28 cellular contexts compared by ENCODE assay signal in genomic region chr7:131338990-131339389, GRCh38.
"Had no signal": no experiment of that assay in that cellular context is flagged by ENCODE, and none has a peak within 500 bp of the region (broad histone marks: within the 10 kb centered on the region; RNA-seq: fewer than 3 reads in every experiment).

No MANE protein-coding gene starts in this region.

- H3K4me3 ChIP-seq: body of pancreas, esophagus muscularis mucosa, gastroesophageal sphincter had no signal

- H3K27ac Mint-ChIP-seq: activated B cell treated with CpG ODN at 0.5 μM for 24 hours; activated CD8-positive, alpha-beta T cell treated with anti-CD3 and anti-CD28 coated beads for 36 hours; activated naive CD8-positive, alpha-beta T cell; activated T-helper 17 cell treated with anti-CD3 and anti-CD28 coated beads, Interleukin-2, amount 50 U/mL, for 72 hours had no signal

- H3K4me3 Mint-ChIP-seq: activated B cell treated with CpG ODN at 0.5 μM for 24 hours; activated CD8-positive, alpha-beta T cell treated with anti-CD3 and anti-CD28 coated beads for 36 hours; activated naive CD8-positive, alpha-beta T cell; activated T-cell treated with anti-CD3 and anti-CD28 coated beads, Interleukin-2, amount 50 U/mL, for 4 hours; activated T-helper 17 cell treated with anti-CD3 and anti-CD28 coated beads, Interleukin-2, amount 50 U/mL, for 72 hours; effector memory CD8-positive, alpha-beta T cell had no signal

- DNase-seq: activated B cell treated with CpG ODN at 0.5 μM for 24 hours; activated CD4-positive, alpha-beta T cell treated with anti-CD3 and anti-CD28 coated beads for 48 hours; activated CD4-positive, alpha-beta T cell treated with anti-CD3 and anti-CD28 coated beads, Interleukin-2, amount 50 U/mL, for 1 hour; activated CD4-positive, alpha-beta T cell treated with anti-CD3 and anti-CD28 coated beads, Interleukin-2, amount 50 U/mL, for 48 hours; activated CD8-positive, alpha-beta memory T cell treated with anti-CD3 and anti-CD28 coated beads for 24 hours; activated CD8-positive, alpha-beta T cell treated with anti-CD3 and anti-CD28 coated beads for 36 hours; activated effector memory CD4-positive, alpha-beta T cell treated with Interleukin-2 at 50 U/mL for 16 hours; activated gamma-delta T cell treated with Interleukin-2 at 50 U/mL for 16 hours; activated naive CD4-positive, alpha-beta T cell treated with anti-CD3 and anti-CD28 coated beads, Interleukin-2, amount 50 U/mL, for 16 hours; activated naive CD4-positive, alpha-beta T cell treated with Interleukin-2 at 50 U/mL for 16 hours; activated T-cell treated with anti-CD3 and anti-CD28 coated beads, Interleukin-2, amount 50 U/mL, for 4 hours; amniotic stem cell; aorta; body of pancreas; caudate nucleus; cortex of kidney; dermis blood vessel endothelial cell; effector CD4-positive, alpha-beta T cell; effector memory CD8-positive, alpha-beta T cell; erythroblast; foreskin keratinocyte; head of caudate nucleus; T-helper 2 cell had no signal

- H3K27me3 Mint-ChIP-seq: activated B cell treated with CpG ODN at 0.5 μM for 24 hours; activated CD8-positive, alpha-beta T cell treated with anti-CD3 and anti-CD28 coated beads for 36 hours; activated naive CD8-positive, alpha-beta T cell; activated T-helper 17 cell treated with anti-CD3 and anti-CD28 coated beads, Interleukin-2, amount 50 U/mL, for 72 hours; effector memory CD8-positive, alpha-beta T cell had no signal

- H3K36me3 ChIP-seq: esophagus muscularis mucosa, gastroesophageal sphincter had no signal

- H3K4me1 ChIP-seq: body of pancreas, foreskin keratinocyte had no signal

- H3K9me3 ChIP-seq: body of pancreas had no signal

- H3K27me3 ChIP-seq: body of pancreas, esophagus muscularis mucosa, foreskin keratinocyte, gastroesophageal sphincter had no signal

- H3K27ac ChIP-seq: body of pancreas, esophagus muscularis mucosa, foreskin keratinocyte, gastroesophageal sphincter had no signal

- ATAC-seq: activated CD4-positive, CD25-positive, alpha-beta regulatory T cell treated with anti-CD3 and anti-CD28 coated beads, Interleukin-2, amount 50 U/mL, for 24 hours; activated CD8-positive, alpha-beta T cell treated with anti-CD3 and anti-CD28 coated beads for 36 hours; activated T-cell treated with anti-CD3 and anti-CD28 coated beads, Interleukin-2, amount 50 U/mL, for 4 hours; activated T-helper 17 cell treated with anti-CD3 and anti-CD28 coated beads, Interleukin-2, amount 50 U/mL, for 72 hours; body of pancreas; effector memory CD8-positive, alpha-beta T cell; foreskin keratinocyte; gastroesophageal sphincter had no signal
